In genomic region chr3:127234784-127235183, GRCh38 we compare ENCODE assay signal across 20 cellular contexts. TPM values are rescaled to one million over a fixed set of nuclear protein-coding genes. Genes with fewer than 3 reads are reported as not detected.
A peak's percentile ranks its signal among the peaks of the same experiment; 100 is the strongest.
DNase-seq lines count a peak whose midpoint lies in the region; ATAC-seq, FAIRE-seq and TF ChIP-seq lines count a peak whose summit lies in the region.
"Had no signal": no experiment of that assay in that cellular context is flagged by ENCODE, and none has a peak within 500 bp of the region (broad histone marks: within the 10 kb centered on the region; RNA-seq: fewer than 3 reads in every experiment).

No MANE protein-coding gene starts in this region.

- no peaks in the 10 kb centered on the region; the same call in 1 of the 2 replicates for H4K20me1 ChIP-seq in HepG2 (ENCODE audit: insufficient read depth, low read length)

- intact Hi-C loops in HepG2 (cut with micrococcal nuclease; ENCODE audit: unreplicated experiment): no loop called here
- intact Hi-C loops in right lobe of liver (cut with DNase I): no loop called here
- intact Hi-C loops in right cardiac atrium (cut with DNase I): no loop called here

- no peak overlapping the region for H3K4me3 ChIP-seq in HepG2 (replicated peaks in 1 of 3; ENCODE audit: insufficient read depth in 1 of 3, low read depth in 2 of 3, low read length in 3 of 3)
- H3K4me3 ChIP-seq in right lobe of liver: no peak overlapping the region
- H3K4me3 ChIP-seq in RWPE2 (ENCODE audit: severe bottlenecking): no peak overlapping the region
- no peak overlapping the region for H3K4me3 ChIP-seq in right cardiac atrium (ENCODE audit: low read length)

- H2AFZ ChIP-seq in HepG2 (ENCODE audit: low read length): no peak overlapping the region

- no peak overlapping the region for H3K4me2 ChIP-seq in HepG2 (ENCODE audit: low read depth, low read length)

- no peak for TF ChIP-seq EP300 in HepG2 (IDR thresholded peaks at IDR 0.05; ENCODE audit: low read depth in 2 of 2, low read length in 2 of 2)
- TF ChIP-seq EP300 in HepG2 (CRISPR knock-in tag; IDR thresholded peaks at IDR 0.05; ENCODE audit: borderline replicate concordance): no peak

- DNase-seq in HepG2 (ENCODE audit: low spot score) (no peak), right lobe of liver (no peak), RWPE2 (ENCODE audit: low spot score) (no peak), right cardiac atrium (no peak), kidney glomerular epithelial cell (lab: John Stamatoyannopoulos, UW) (no peak), AG20443 (ENCODE audit: low spot score) (no peak)
- DNase-seq: ACHN; AML-193; Caco-2; CD4-positive, alpha-beta T cell; GF-D8; GOT3; H7; HFFc6 had no signal

- no peaks in the 10 kb centered on the region for H3K27me3 ChIP-seq in HepG2 (ENCODE audit: control insufficient read depth in 1 of 2, insufficient read depth in 2 of 2, low read length in 2 of 2)
- no peaks in the 10 kb centered on the region for H3K27me3 ChIP-seq in right lobe of liver
- H3K27me3 ChIP-seq in RWPE2 (ENCODE audit: insufficient read depth, poor library complexity, severe bottlenecking): no peaks in the 10 kb centered on the region
- H3K27me3 ChIP-seq in right cardiac atrium (ENCODE audit: control insufficient read depth, insufficient read depth): no peaks in the 10 kb centered on the region

- no peak for TF ChIP-seq POLR2A in HepG2 (IDR thresholded peaks at IDR 0.05; ENCODE audit: insufficient read depth in 1 of 2, low read depth in 2 of 2, low read length in 2 of 2)
- TF ChIP-seq POLR2A in right lobe of liver (IDR thresholded peaks at IDR 0.05): no peak

- in situ Hi-C loops in HepG2 (cut with HindIII; ENCODE audit: extremely low pct_ligation_motif_present, low pct_unique_long_range_greater_than_20kb): no loop called here

- H3K4me1 ChIP-seq in HepG2 (ENCODE audit: insufficient read depth, low read length): no peaks in the 10 kb centered on the region
- H3K4me1 ChIP-seq in right lobe of liver: no peaks in the 10 kb centered on the region
- no peaks in the 10 kb centered on the region for H3K4me1 ChIP-seq in RWPE2 (ENCODE audit: insufficient read depth, poor library complexity, severe bottlenecking)
- no peaks in the 10 kb centered on the region for H3K4me1 ChIP-seq in right cardiac atrium (ENCODE audit: control insufficient read depth, insufficient read depth, low read length)
- H3K4me1 ChIP-seq: Caco-2 had no signal

- TF ChIP-seq CTCF in HepG2 (CRISPR knock-in tag; IDR thresholded peaks at IDR 0.05) (no peak), right lobe of liver (IDR thresholded peaks at IDR 0.05) (no peak), RWPE2 (IDR thresholded peaks at IDR 0.05; ENCODE audit: poor library complexity, severe bottlenecking) (no peak)

- CTCF ChIA-PET in HepG2 (lab: Yijun Ruan, JAX; ENCODE audit: low intra/inter-chr PET ratio, low total read pairs): no interaction called here

- FAIRE-seq in HepG2 (lab: Jason Lieb, UNC): no peak
- FAIRE-seq: A204.1, D721Med had no signal

- no peaks in the 10 kb centered on the region for H3K79me2 ChIP-seq in HepG2 (ENCODE audit: insufficient read depth, low read length)

- H3K9me3 ChIP-seq in HepG2 (ENCODE audit: low read length) (no peaks in the 10 kb centered on the region), right lobe of liver (no peaks in the 10 kb centered on the region), RWPE2 (ENCODE audit: severe bottlenecking) (no peaks in the 10 kb centered on the region), right cardiac atrium (ENCODE audit: control insufficient read depth, low read length) (no peaks in the 10 kb centered on the region)

- H3K9ac ChIP-seq in HepG2 (ENCODE audit: insufficient read depth, low read depth, low read length): no peak overlapping the region

- POLR2A ChIA-PET in HepG2 (lab: Yijun Ruan, JAX): no interaction called here

- ATAC-seq in HepG2 (no peak), right lobe of liver (no peak), RWPE2 (ENCODE audit: low read depth) (peak; percentile 56; the same call in 2 of the 3 replicates), esophagus mucosa (peak; percentile 88), right cardiac atrium (no peak)
- ATAC-seq: HCT116 had no signal

- TF ChIP-seq RAD21 in HepG2 (CRISPR knock-in tag; IDR thresholded peaks at IDR 0.05): no peak

- no peak overlapping the region for H3K27ac ChIP-seq in HepG2 (ENCODE audit: extremely low read length, insufficient read depth, low read length)
- no peak overlapping the region for H3K27ac ChIP-seq in right lobe of liver
- H3K27ac ChIP-seq in RWPE2 (ENCODE audit: poor library complexity, severe bottlenecking): no peak overlapping the region
- no peak overlapping the region for H3K27ac ChIP-seq in right cardiac atrium (ENCODE audit: low read length)
- H3K27ac ChIP-seq: C4-2B had no signal

- no TSS peak for BruUV-seq in HepG2 (replicated peaks; lab: Mats Ljungman, UMichigan)

- H3K36me3 ChIP-seq in HepG2 (replicated peaks in 1 of 2; ENCODE audit: control insufficient read depth in 1 of 2, insufficient read depth in 2 of 2, low read length in 2 of 2) (no peaks in the 10 kb centered on the region), right lobe of liver (no peaks in the 10 kb centered on the region), RWPE2 (ENCODE audit: low read depth) (no peaks in the 10 kb centered on the region)

TF ChIP-seq in HepG2, 621 proteins besides CTCF, POLR2A, EP300 and RAD21:
- TF ChIP-seq XRCC5 (optimal IDR thresholded peaks at IDR 0.05; ENCODE audit: low read length) (no peak), ZNF7 (CRISPR knock-in tag; IDR thresholded peaks at IDR 0.05) (peak; percentile 55; the same call in 1 of the 2 replicates)

RNA-seq across cellular contexts. Expression of gene PRR23E, which starts 41.9 kb away (rescaled TPM):
- total RNA-seq in HepG2 (2016; rRNA removed; fragmentation: Illumina TruSeq; extraction: Trizol) (not detected in 2 replicates), right lobe of liver (not detected), esophagus mucosa (not detected), right cardiac atrium (not detected)
- total RNA-seq in HepG2 (2016; cell fraction: cytosol; rRNA removed; fragmentation: Illumina TruSeq; extraction: Trizol; ENCODE audit: low read depth): not detected in 2 replicates
- not detected in 2 replicates for total RNA-seq in HepG2 (2016; cell fraction: insoluble cytoplasmic fraction; rRNA removed; fragmentation: Illumina TruSeq; extraction: Trizol)
- not detected in 2 replicates for total RNA-seq in HepG2 (2016; cell fraction: membrane; rRNA removed; fragmentation: Illumina TruSeq; extraction: Trizol)
- not detected in 2 replicates for total RNA-seq in HepG2 (2016; cell fraction: nucleus; rRNA removed; fragmentation: Illumina TruSeq; extraction: Trizol)
- polyA plus RNA-seq in HepG2 (2011; rRNA removed) (not detected in 2 replicates), right cardiac atrium (not detected)
- polyA plus RNA-seq in HepG2 (2011; cell fraction: cytosol; rRNA removed): not detected in 2 replicates
- not detected in 2 replicates for polyA plus RNA-seq in HepG2 (2011; cell fraction: nucleus; rRNA removed)
- not detected in 2 replicates for polyA plus RNA-seq in HepG2 (2012)
- polyA plus RNA-seq in HepG2 (2016; cell fraction: cytosol; fragmentation: Illumina TruSeq; extraction: Trizol; ENCODE audit: low read depth): not detected in 2 replicates
- not detected in 2 replicates for polyA plus RNA-seq in HepG2 (2016; cell fraction: insoluble cytoplasmic fraction; fragmentation: Illumina TruSeq; extraction: Trizol; ENCODE audit: low read depth)
- not detected in 2 replicates for polyA plus RNA-seq in HepG2 (2016; cell fraction: membrane; fragmentation: Illumina TruSeq; extraction: Trizol; ENCODE audit: low read depth)
- polyA plus RNA-seq in HepG2 (2016; cell fraction: nucleus; fragmentation: Illumina TruSeq; extraction: Trizol; ENCODE audit: insufficient read depth, low read depth): not detected in 2 replicates
- not detected in 2 replicates for polyA minus RNA-seq in HepG2 (2011; rRNA and poly(A)+ RNA removed; ENCODE audit: low replicate concordance)
- polyA minus RNA-seq in HepG2 (2011; cell fraction: cytosol; rRNA and poly(A)+ RNA removed): not detected in 2 replicates
- polyA minus RNA-seq in HepG2 (2011; cell fraction: nucleus; rRNA and poly(A)+ RNA removed): not detected in 2 replicates
- total RNA-seq: Caco-2; CD4-positive, alpha-beta T cell; H7; HFFc6 had no signal
- polyA plus RNA-seq: BJ had no signal

RNA-seq across cellular contexts. Expression of gene PRR20G, which starts 53.1 kb away (rescaled TPM):
- total RNA-seq in HepG2 (2016; rRNA removed; fragmentation: Illumina TruSeq; extraction: Trizol) (not detected in 2 replicates), right lobe of liver (not detected), esophagus mucosa (not detected), right cardiac atrium (not detected)
- not detected in 2 replicates for total RNA-seq in HepG2 (2016; cell fraction: cytosol; rRNA removed; fragmentation: Illumina TruSeq; extraction: Trizol; ENCODE audit: low read depth)
- total RNA-seq in HepG2 (2016; cell fraction: insoluble cytoplasmic fraction; rRNA removed; fragmentation: Illumina TruSeq; extraction: Trizol): not detected in 2 replicates
- not detected in 2 replicates for total RNA-seq in HepG2 (2016; cell fraction: membrane; rRNA removed; fragmentation: Illumina TruSeq; extraction: Trizol)
- total RNA-seq in HepG2 (2016; cell fraction: nucleus; rRNA removed; fragmentation: Illumina TruSeq; extraction: Trizol): not detected in 2 replicates
- polyA plus RNA-seq in HepG2 (2011; rRNA removed) (not detected in 2 replicates), right cardiac atrium (not detected)
- not detected in 2 replicates for polyA plus RNA-seq in HepG2 (2011; cell fraction: cytosol; rRNA removed)
- polyA plus RNA-seq in HepG2 (2011; cell fraction: nucleus; rRNA removed): not detected in 2 replicates
- not detected in 2 replicates for polyA plus RNA-seq in HepG2 (2012)
- polyA plus RNA-seq in HepG2 (2016; cell fraction: cytosol; fragmentation: Illumina TruSeq; extraction: Trizol; ENCODE audit: low read depth): not detected in 2 replicates
- polyA plus RNA-seq in HepG2 (2016; cell fraction: insoluble cytoplasmic fraction; fragmentation: Illumina TruSeq; extraction: Trizol; ENCODE audit: low read depth): not detected in 2 replicates
- not detected in 2 replicates for polyA plus RNA-seq in HepG2 (2016; cell fraction: membrane; fragmentation: Illumina TruSeq; extraction: Trizol; ENCODE audit: low read depth)
- not detected in 2 replicates for polyA plus RNA-seq in HepG2 (2016; cell fraction: nucleus; fragmentation: Illumina TruSeq; extraction: Trizol; ENCODE audit: insufficient read depth, low read depth)
- polyA minus RNA-seq in HepG2 (2011; rRNA and poly(A)+ RNA removed; ENCODE audit: low replicate concordance): not detected in 2 replicates
- polyA minus RNA-seq in HepG2 (2011; cell fraction: cytosol; rRNA and poly(A)+ RNA removed): not detected in 2 replicates
- not detected in 2 replicates for polyA minus RNA-seq in HepG2 (2011; cell fraction: nucleus; rRNA and poly(A)+ RNA removed)
- total RNA-seq: Caco-2; CD4-positive, alpha-beta T cell; H7; HFFc6 had no signal
- polyA plus RNA-seq: BJ had no signal

Comparison
In these comparisons a context has a peak if more than half of its experiments do, and no peak if none do; other contexts are left out.
1. ATAC-seq: peak in RWPE2 (single experiment) and esophagus mucosa (single experiment); none in HepG2 (single experiment), right lobe of liver (0 of 4) and right cardiac atrium (0 of 2).